Comparison of ENCODE assay signal across 17 cellular contexts in genomic region chr14:28382460-28383220, GRCh38.
DNase-seq lines count a peak whose midpoint lies in the region; ATAC-seq and TF ChIP-seq lines count a peak whose summit lies in the region.
"Had no signal": no experiment of that assay in that cellular context is flagged by ENCODE, and none has a peak within 500 bp of the region (broad histone marks: within the 10 kb centered on the region; RNA-seq: fewer than 3 reads in every experiment).

No MANE protein-coding gene starts in this region.

- H3K9me2 ChIP-seq in HCT116 (ENCODE audit: insufficient read depth), result no peaks in the 10 kb centered on the region

- no peaks in the 10 kb centered on the region for H3K79me2 ChIP-seq in HCT116 (ENCODE audit: insufficient read depth, low read length)

- H2AFZ ChIP-seq in HCT116 (ENCODE audit: low read depth, low read length, poor library complexity, severe bottlenecking), result no peak overlapping the region

- no peaks in the 10 kb centered on the region for H4K20me1 ChIP-seq in HCT116 (ENCODE audit: insufficient read depth)

- TF ChIP-seq RAD21 in HCT116 (IDR thresholded peaks at IDR 0.05; ENCODE audit: low read depth), result no peak

- H3K27ac ChIP-seq in HCT116 (ENCODE audit: low read depth, low read length) (no peak overlapping the region), RWPE1 (no peak overlapping the region)

- H3K4me2 ChIP-seq in HCT116 (ENCODE audit: low read length), result no peak overlapping the region

- TF ChIP-seq POLR2A in HCT116 (IDR thresholded peaks at IDR 0.05; ENCODE audit: borderline replicate concordance, extremely low read depth, insufficient read depth, insufficient read length), result no peak

- no peaks in the 10 kb centered on the region for H3K4me1 ChIP-seq in HCT116 (ENCODE audit: control insufficient read depth in 1 of 2, insufficient read depth in 2 of 2, low read length in 2 of 2)

- BruUV-seq in HCT116 (replicated peaks; lab: Mats Ljungman, UMichigan), result no TSS peak

- POLR2A ChIA-PET in HCT116 (lab: Charles Lee) (no interaction called here), RWPE1 (lab: Yijun Ruan, JAX; ENCODE audit: low non-redundant PET) (interaction anchor here (0.6 kb wide), 1 partner anchor 16 kb away, joined by 3 read pairs; no protein-coding TSS in a partner anchor)

- DNase-seq in HCT116 (ENCODE audit: low read depth, low spot score) (no peak), RWPE1 (ENCODE audit: low spot score) (peak; percentile 52), retinal pigment epithelial cell (ENCODE audit: low read depth) (peak; percentile 98), GM10266 (ENCODE audit: extremely low spot score) (no peak)
- DNase-seq in stimulated activated CD4-positive, alpha-beta T cell treated with anti-CD3 and anti-CD28 coated beads, Interleukin-4, amount 100 ng/mL, for 1 hour, result no peak
- DNase-seq: activated CD8-positive, alpha-beta T cell treated with anti-CD3 and anti-CD28 coated beads, Interleukin-2, amount 10 ng/mL, durations not matched to agents 7 days and 5 days; activated naive CD4-positive, alpha-beta T cell; CD4-positive, alpha-beta memory T cell; foreskin melanocyte; kidney; naive thymus-derived CD4-positive, alpha-beta T cell; NCI-H2227 treated with DMSO at 0.1 percent for 48 hours; RPMI8226 had no signal

- no peak overlapping the region for H3K9ac ChIP-seq in HCT116 (ENCODE audit: low read length)

- H3K36me3 ChIP-seq in HCT116 (ENCODE audit: control insufficient read depth in 1 of 2, insufficient read depth in 2 of 2, low read length in 2 of 2), result no peaks in the 10 kb centered on the region

- CTCF ChIA-PET in HCT116 (lab: Charles Lee), result no interaction called here
- CTCF ChIA-PET in RWPE1 (lab: Yijun Ruan, JAX), result interaction anchor here (0.6 kb wide), 2 partner anchors 21 to 199 kb away, joined by 4 read pairs; no protein-coding TSS in a partner anchor

- H3K9me3 ChIP-seq in HCT116 (ENCODE audit: control insufficient read depth in 1 of 2, insufficient read depth in 1 of 2, low read depth in 1 of 2, low read length in 2 of 2), result peaks cover 9 to 16% of the 10 kb centered on the region in 2 experiments; a peak in 3 of 4 replicates

- intact Hi-C loops in HCT116 (cut with micrococcal nuclease), result no loop called here

- no peaks in the 10 kb centered on the region for H3K27me3 ChIP-seq in HCT116 (ENCODE audit: insufficient read depth, low read length)

- no peak for ATAC-seq in HCT116
- peak; percentile 92 for ATAC-seq in esophagus mucosa
- ATAC-seq in GM18873 (IDR thresholded peaks at IDR 0.05; ENCODE audit: low FRiP score, unreplicated experiment), result no peak
- ATAC-seq in GM19023 (IDR thresholded peaks at IDR 0.05; ENCODE audit: unreplicated experiment), result no peak
- ATAC-seq: activated CD8-positive, alpha-beta T cell treated with anti-CD3 and anti-CD28 coated beads, Interleukin-2, amount 10 ng/mL, durations not matched to agents 7 days and 5 days; naive thymus-derived CD4-positive, alpha-beta T cell; sciatic nerve had no signal

- no peak overlapping the region for H3K4me3 ChIP-seq in HCT116 (replicated peaks in 1 of 2; ENCODE audit: low read depth in 1 of 2, low read length in 2 of 2)
- H3K4me3 ChIP-seq in retinal pigment epithelial cell (ENCODE audit: low read length), result no peak overlapping the region

- RAD21 ChIA-PET in HCT116 (lab: Charles Lee; ENCODE audit: low non-redundant PET in 1 of 2, low total read pairs in 2 of 2, uncharacterized antibody in 2 of 2, unreplicated experiment in 2 of 2), result no interaction called here

- TF ChIP-seq CTCF in HCT116 (IDR thresholded peaks at IDR 0.05 in 2 of 3, conservative IDR thresholded peaks at IDR 0.05 in 1 of 3; ENCODE audit: borderline replicate concordance in 1 of 3, insufficient read depth in 1 of 3, low read depth in 2 of 3, low read length in 2 of 3) (no peak), RWPE1 (conservative IDR thresholded peaks at IDR 0.05; ENCODE audit: low read depth) (no peak), retinal pigment epithelial cell (conservative IDR thresholded peaks at IDR 0.05; ENCODE audit: low read depth, low read length) (no peak), GM10266 (IDR thresholded peaks at IDR 0.05; ENCODE audit: control insufficient read depth, insufficient read depth, low read depth, missing control alignments) (no peak)

TF ChIP-seq in HCT116, 20 proteins besides CTCF, POLR2A, EP300 and RAD21:
- peak; percentile 98 for TF ChIP-seq TCF7L2 (IDR thresholded peaks at IDR 0.05; ENCODE audit: borderline replicate concordance, extremely low read depth, insufficient read depth, insufficient read length)
- TF ChIP-seq CEBPB (IDR thresholded peaks at IDR 0.05; ENCODE audit: low read depth), result no peak
- TF ChIP-seq SIN3A (IDR thresholded peaks at IDR 0.05; ENCODE audit: low read depth), result no peak

Comparison
In these comparisons a context has a peak if more than half of its experiments do, and no peak if none do; other contexts are left out.
1. DNase-seq: peak in RWPE1 (single experiment) and retinal pigment epithelial cell (single experiment); none in HCT116 (single experiment), GM10266 (single experiment) and stimulated activated CD4-positive, alpha-beta T cell treated with anti-CD3 and anti-CD28 coated beads, Interleukin-4, amount 100 ng/mL, for 1 hour (single experiment).